ENCODE assay signal across 24 cellular contexts in the genomic region with DNA sequence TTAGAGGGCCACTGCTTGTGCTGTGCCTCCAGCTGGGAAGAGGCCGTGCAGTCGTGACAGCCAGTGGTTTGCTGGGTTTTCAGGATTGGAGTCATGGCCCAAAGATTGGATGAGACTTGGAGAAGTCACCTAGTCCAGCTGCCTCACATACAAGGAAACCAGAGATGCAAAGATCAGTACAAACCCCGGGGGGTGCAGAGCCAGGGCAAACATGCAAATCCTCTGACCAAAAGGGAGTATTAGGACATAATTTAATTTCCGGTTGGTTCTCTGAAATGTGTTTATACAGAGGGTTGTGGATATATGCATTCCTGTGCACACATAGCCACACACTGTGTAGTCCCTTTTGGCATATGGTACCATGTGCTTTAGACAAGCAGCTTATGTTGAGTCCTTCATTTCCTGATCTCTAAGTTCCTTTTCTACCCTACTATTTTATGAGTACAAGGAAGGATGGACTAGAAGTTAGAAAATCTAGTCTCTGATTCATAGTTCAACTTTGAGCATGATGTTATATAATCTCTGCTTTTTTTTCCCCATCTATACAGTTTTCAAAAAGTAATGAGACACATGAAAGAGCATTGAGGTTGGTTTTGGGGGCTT.
A peak's percentile ranks its signal among the peaks of the same experiment; 100 is the strongest.
DNase-seq lines count a peak whose midpoint lies in the region; ATAC-seq and TF ChIP-seq lines count a peak whose summit lies in the region.
"Had no signal": no experiment of that assay in that cellular context is flagged by ENCODE, and none has a peak within 500 bp of the region (broad histone marks: within the 10 kb centered on the region; RNA-seq: fewer than 3 reads in every experiment).

No MANE protein-coding gene starts in this region.

- H3K36me3 ChIP-seq in colonic mucosa (no peaks in the 10 kb centered on the region), adrenal gland (replicated peaks in 1 of 2) (no peaks in the 10 kb centered on the region)
- H3K36me3 ChIP-seq in CD8-positive, alpha-beta T cell (ENCODE audit: insufficient read depth, low read length) = no peaks in the 10 kb centered on the region
- H3K36me3 ChIP-seq: spleen, tibial nerve had no signal

- H3K4me1 Mint-ChIP-seq in progenitor cell of endocrine pancreas (ENCODE audit: low read depth) = peaks cover 37% of the 10 kb centered on the region
- H3K4me1 Mint-ChIP-seq in CD8-positive, alpha-beta T cell (ENCODE audit: low read depth) = peaks cover 5% of the 10 kb centered on the region
- peaks cover 5% of the 10 kb centered on the region for H3K4me1 Mint-ChIP-seq in MCF 10A (ENCODE audit: insufficient read depth, unreplicated experiment)

- H3K27ac Mint-ChIP-seq in progenitor cell of endocrine pancreas = peak overlapping the region; percentile 26
- no peak overlapping the region for H3K27ac Mint-ChIP-seq in CD8-positive, alpha-beta T cell
- H3K27ac Mint-ChIP-seq in MCF 10A (ENCODE audit: low read depth, unreplicated experiment) = no peak overlapping the region
- H3K27ac Mint-ChIP-seq: activated CD8-positive, alpha-beta memory T cell treated with anti-CD3 and anti-CD28 coated beads, Interleukin-2, amount 10 ng/mL, durations not matched to agents 7 days and 5 days; activated naive CD8-positive, alpha-beta T cell treated with anti-CD3 and anti-CD28 coated beads, Interleukin-2, amount 50 U/mL, for 24 hours; nephron progenitor cell had no signal

- H3K36me3 Mint-ChIP-seq in progenitor cell of endocrine pancreas (ENCODE audit: insufficient read depth) = peaks cover 3% of the 10 kb centered on the region
- H3K36me3 Mint-ChIP-seq in CD8-positive, alpha-beta T cell = no peaks in the 10 kb centered on the region
- no peaks in the 10 kb centered on the region for H3K36me3 Mint-ChIP-seq in MCF 10A (ENCODE audit: insufficient read depth, unreplicated experiment)
- H3K36me3 Mint-ChIP-seq: activated CD8-positive, alpha-beta memory T cell treated with anti-CD3 and anti-CD28 coated beads, Interleukin-2, amount 10 ng/mL, durations not matched to agents 7 days and 5 days had no signal

- H3K27me3 Mint-ChIP-seq in progenitor cell of endocrine pancreas = no peaks in the 10 kb centered on the region
- no peaks in the 10 kb centered on the region for H3K27me3 Mint-ChIP-seq in CD8-positive, alpha-beta T cell (ENCODE audit: low read depth)
- H3K27me3 Mint-ChIP-seq in MCF 10A (ENCODE audit: insufficient read depth, unreplicated experiment) = peaks cover 12% of the 10 kb centered on the region
- H3K27me3 Mint-ChIP-seq: effector memory CD8-positive, alpha-beta T cell had no signal

- H3K4me3 ChIP-seq in colonic mucosa (no peak overlapping the region), adrenal gland (no peak overlapping the region)
- no peak overlapping the region for H3K4me3 ChIP-seq in CD8-positive, alpha-beta T cell (ENCODE audit: low read depth, low read length)
- H3K4me3 ChIP-seq: body of pancreas, spleen, tibial nerve had no signal

- no peak for TF ChIP-seq CTCF in colonic mucosa (IDR thresholded peaks at IDR 0.05)
- TF ChIP-seq CTCF in progenitor cell of endocrine pancreas (IDR thresholded peaks at IDR 0.05; ENCODE audit: unreplicated experiment) = no peak
- TF ChIP-seq CTCF in CD8-positive, alpha-beta T cell (IDR thresholded peaks at IDR 0.05) = no peak
- no peak for TF ChIP-seq CTCF in MCF 10A (IDR thresholded peaks at IDR 0.05; ENCODE audit: unreplicated experiment)
- no peak for TF ChIP-seq CTCF in adrenal gland (IDR thresholded peaks at IDR 0.05)

- H3K9me3 ChIP-seq in colonic mucosa (no peaks in the 10 kb centered on the region), adrenal gland (replicated peaks in 1 of 3) (no peaks in the 10 kb centered on the region)
- H3K9me3 ChIP-seq in CD8-positive, alpha-beta T cell (ENCODE audit: low read length) = no peaks in the 10 kb centered on the region
- H3K9me3 ChIP-seq: body of pancreas, spleen, tibial nerve had no signal

- BruUV-seq in MCF 10A (replicated peaks; lab: Mats Ljungman, UMichigan) = no TSS peak

- H3K4me1 ChIP-seq in colonic mucosa (no peaks in the 10 kb centered on the region), adrenal gland (replicated peaks in 1 of 2) (no peaks in the 10 kb centered on the region)
- no peaks in the 10 kb centered on the region for H3K4me1 ChIP-seq in CD8-positive, alpha-beta T cell (ENCODE audit: insufficient read depth, low read length)

- intact Hi-C loops in colonic mucosa (cut with DNase I) (no loop called here), MCF 10A (cut with micrococcal nuclease) (no loop called here), adrenal gland (cut with DNase I) (no loop called here)
- intact Hi-C loops in CD8-positive, alpha-beta T cell (cut with DNase I, micrococcal nuclease) = no loop called here

- CTCF ChIA-PET in CD8-positive, alpha-beta T cell (lab: Charles Lee) = no interaction called here
- CTCF ChIA-PET in MCF 10A (lab: Yijun Ruan, JAX) = no interaction called here

- H3K27me3 ChIP-seq in colonic mucosa (no peaks in the 10 kb centered on the region), adrenal gland (no peaks in the 10 kb centered on the region)
- no peaks in the 10 kb centered on the region for H3K27me3 ChIP-seq in CD8-positive, alpha-beta T cell (ENCODE audit: insufficient read depth, low read length)
- H3K27me3 ChIP-seq: body of pancreas, spleen, tibial nerve had no signal

- TF ChIP-seq POLR2A in Raji (IDR thresholded peaks at IDR 0.05; ENCODE audit: insufficient read depth, low read depth, low read length) (peak; percentile 51; the same call in 1 of the 2 replicates), adrenal gland (IDR thresholded peaks at IDR 0.05) (no peak)

- no peak for ATAC-seq in CD8-positive, alpha-beta T cell
- ATAC-seq: activated CD8-positive, alpha-beta memory T cell treated with anti-CD3 and anti-CD28 coated beads, Interleukin-2, amount 10 ng/mL, durations not matched to agents 7 days and 5 days; body of pancreas; effector memory CD8-positive, alpha-beta T cell; right cardiac atrium had no signal

- POLR2A ChIA-PET in CD8-positive, alpha-beta T cell (lab: Charles Lee) = no interaction called here
- POLR2A ChIA-PET in MCF 10A (lab: Yijun Ruan, JAX) = no interaction called here

- 61 to 83% (median 76%) methylated on average over 4 of the region's 4 CpGs for WGBS in adrenal gland, 4 donors

- peak overlapping the region; percentile 4 for H3K27ac ChIP-seq in colonic mucosa
- no peak overlapping the region for H3K27ac ChIP-seq in CD8-positive, alpha-beta T cell (ENCODE audit: low read depth, low read length)
- no peak overlapping the region for H3K27ac ChIP-seq in adrenal gland
- H3K27ac ChIP-seq: body of pancreas, parathyroid adenoma, spleen, tibial nerve had no signal

- no peak overlapping the region for H3K9ac ChIP-seq in colonic mucosa (ENCODE audit: low read depth in 2 of 2, low read length in 2 of 2)
- H3K9ac ChIP-seq: parathyroid adenoma had no signal

- H3K4me3 Mint-ChIP-seq in progenitor cell of endocrine pancreas (ENCODE audit: low read depth) (no peak overlapping the region), MCF 10A (ENCODE audit: unreplicated experiment) (no peak overlapping the region)
- H3K4me3 Mint-ChIP-seq in CD8-positive, alpha-beta T cell = no peak overlapping the region
- H3K4me3 Mint-ChIP-seq: activated CD8-positive, alpha-beta memory T cell treated with anti-CD3 and anti-CD28 coated beads, Interleukin-2, amount 10 ng/mL, durations not matched to agents 7 days and 5 days; activated naive CD8-positive, alpha-beta T cell treated with anti-CD3 and anti-CD28 coated beads, Interleukin-2, amount 50 U/mL, for 24 hours; effector memory CD8-positive, alpha-beta T cell; nephron progenitor cell had no signal

- no peaks in the 10 kb centered on the region for H3K9me3 Mint-ChIP-seq in progenitor cell of endocrine pancreas (ENCODE audit: low read depth)
- H3K9me3 Mint-ChIP-seq in CD8-positive, alpha-beta T cell = no peaks in the 10 kb centered on the region
- H3K9me3 Mint-ChIP-seq in MCF 10A (ENCODE audit: unreplicated experiment) = no peaks in the 10 kb centered on the region
- H3K9me3 Mint-ChIP-seq: activated naive CD8-positive, alpha-beta T cell treated with anti-CD3 and anti-CD28 coated beads, Interleukin-2, amount 50 U/mL, for 24 hours; effector memory CD8-positive, alpha-beta T cell; nephron progenitor cell had no signal

- DNase-seq in H4 (ENCODE audit: low spot score) = peak; percentile 35
- no peak for DNase-seq in colonic mucosa
- DNase-seq in progenitor cell of endocrine pancreas (ENCODE audit: low spot score, unreplicated experiment) = no peak
- DNase-seq in CD8-positive, alpha-beta T cell = no peak
- DNase-seq in MCF 10A (ENCODE audit: unreplicated experiment) = no peak
- no peak for DNase-seq in adrenal gland
- DNase-seq: activated CD4-positive, CD25-positive, alpha-beta regulatory T cell; activated CD8-positive, alpha-beta memory T cell treated with anti-CD3 and anti-CD28 coated beads, Interleukin-2, amount 10 ng/mL, durations not matched to agents 7 days and 5 days; activated naive CD8-positive, alpha-beta T cell treated with anti-CD3 and anti-CD28 coated beads, Interleukin-2, amount 50 U/mL, for 24 hours; activated T-cell treated with anti-CD3 and anti-CD28 coated beads, Interleukin-2, amount 50 U/mL, for 48 hours; body of pancreas; effector memory CD8-positive, alpha-beta T cell; erythroblast; NCI-H1417 treated with DMSO at 0.1 percent for 48 hours; NCI-H2081 treated with DMSO at 0.1 percent for 48 hours; nephron progenitor cell; right cardiac atrium; Right ventricle myocardium superior; spleen; SW 1271; T-helper 9 cell had no signal
